ENCODE assay signal across 1 cellular context in the genomic region with DNA sequence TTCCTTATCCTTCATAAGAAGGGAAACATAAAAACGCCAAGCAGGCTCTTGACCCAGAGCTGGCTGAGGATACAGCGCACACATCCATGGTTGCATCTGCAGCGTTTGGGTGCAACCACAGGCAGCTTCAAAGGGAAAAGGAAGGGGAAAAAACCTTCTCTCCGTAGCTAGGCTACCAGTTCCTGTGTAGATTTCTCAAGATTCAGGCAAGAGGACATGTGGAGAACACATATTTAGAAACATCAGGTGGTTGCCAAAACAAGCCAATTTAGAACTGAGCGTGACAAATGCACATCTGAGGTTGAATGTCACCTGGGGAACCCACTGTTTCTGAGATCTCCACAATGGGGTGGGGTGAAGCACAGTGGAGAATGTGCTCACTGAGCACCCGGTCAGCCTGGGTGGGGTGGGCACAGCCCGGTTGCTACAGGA.
A peak's percentile ranks its signal among the peaks of the same experiment; 100 is the strongest.
TF ChIP-seq lines count a peak whose summit lies in the region.

No MANE protein-coding gene starts in this region.

TF ChIP-seq in GM12878, 131 proteins besides CTCF, POLR2A, EP300 and RAD21 (continued from another document):
- TF ChIP-seq, protein P1, sequence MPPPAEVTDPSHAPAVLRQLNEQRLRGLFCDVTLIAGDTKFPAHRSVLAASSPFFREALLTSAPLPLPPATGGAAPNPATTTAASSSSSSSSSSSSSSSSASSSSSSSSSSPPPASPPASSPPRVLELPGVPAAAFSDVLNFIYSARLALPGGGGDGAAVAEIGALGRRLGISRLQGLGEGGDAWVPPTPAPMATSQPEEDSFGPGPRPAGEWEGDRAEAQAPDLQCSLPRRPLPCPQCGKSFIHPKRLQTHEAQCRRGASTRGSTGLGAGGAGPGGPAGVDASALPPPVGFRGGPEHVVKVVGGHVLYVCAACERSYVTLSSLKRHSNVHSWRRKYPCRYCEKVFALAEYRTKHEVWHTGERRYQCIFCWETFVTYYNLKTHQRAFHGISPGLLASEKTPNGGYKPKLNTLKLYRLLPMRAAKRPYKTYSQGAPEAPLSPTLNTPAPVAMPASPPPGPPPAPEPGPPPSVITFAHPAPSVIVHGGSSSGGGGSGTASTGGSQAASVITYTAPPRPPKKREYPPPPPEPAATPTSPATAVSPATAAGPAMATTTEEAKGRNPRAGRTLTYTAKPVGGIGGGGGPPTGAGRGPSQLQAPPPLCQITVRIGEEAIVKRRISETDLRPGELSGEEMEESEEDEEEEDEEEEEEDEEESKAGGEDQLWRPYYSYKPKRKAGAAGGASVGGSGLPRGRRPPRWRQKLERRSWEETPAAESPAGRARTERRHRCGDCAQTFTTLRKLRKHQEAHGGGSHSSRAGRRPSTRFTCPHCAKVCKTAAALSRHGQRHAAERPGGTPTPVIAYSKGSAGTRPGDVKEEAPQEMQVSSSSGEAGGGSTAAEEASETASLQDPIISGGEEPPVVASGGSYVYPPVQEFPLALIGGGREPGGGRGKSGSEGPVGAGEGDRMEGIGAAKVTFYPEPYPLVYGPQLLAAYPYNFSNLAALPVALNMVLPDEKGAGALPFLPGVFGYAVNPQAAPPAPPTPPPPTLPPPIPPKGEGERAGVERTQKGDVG (CRISPR knock-in tag; IDR thresholded peaks at IDR 0.05): no peak
- no peak for TF ChIP-seq SIX5 (IDR thresholded peaks at IDR 0.05; ENCODE audit: low read depth, low read length, severe bottlenecking)
- peak; percentile 34 for TF ChIP-seq RUNX3 (IDR thresholded peaks at IDR 0.05; ENCODE audit: low read length)
- TF ChIP-seq ZNF274 (IDR thresholded peaks at IDR 0.05; ENCODE audit: insufficient read depth, insufficient read length): no peak
- no peak for TF ChIP-seq CUX1 (IDR thresholded peaks at IDR 0.05; ENCODE audit: insufficient replicate concordance, low read depth, low read length)
- TF ChIP-seq KLF5 (IDR thresholded peaks at IDR 0.05; ENCODE audit: partially characterized antibody): no peak
- 0 out of 2 replicates have a peak, but pooled peaks have one; percentile 37 for TF ChIP-seq MEF2A (IDR thresholded peaks at IDR 0.05; ENCODE audit: insufficient read depth, low read depth, low read length)
- TF ChIP-seq NFYA (IDR thresholded peaks at IDR 0.05; ENCODE audit: borderline replicate concordance, low read depth, low read length): no peak
- 0 out of 2 replicates have a peak, but pooled peaks have one; percentile 26 for TF ChIP-seq DPF2 (IDR thresholded peaks at IDR 0.05)
- no peak for TF ChIP-seq MXI1 (IDR thresholded peaks at IDR 0.05; ENCODE audit: low read depth, low read length)
- TF ChIP-seq TBL1XR1 (IDR thresholded peaks at IDR 0.05; ENCODE audit: low read depth, low read length): peak; percentile 17; the same call in 1 of the 2 replicates
- TF ChIP-seq POLR2AphosphoS5 (IDR thresholded peaks at IDR 0.05; ENCODE audit: low read length): no peak
- TF ChIP-seq, protein P2, sequence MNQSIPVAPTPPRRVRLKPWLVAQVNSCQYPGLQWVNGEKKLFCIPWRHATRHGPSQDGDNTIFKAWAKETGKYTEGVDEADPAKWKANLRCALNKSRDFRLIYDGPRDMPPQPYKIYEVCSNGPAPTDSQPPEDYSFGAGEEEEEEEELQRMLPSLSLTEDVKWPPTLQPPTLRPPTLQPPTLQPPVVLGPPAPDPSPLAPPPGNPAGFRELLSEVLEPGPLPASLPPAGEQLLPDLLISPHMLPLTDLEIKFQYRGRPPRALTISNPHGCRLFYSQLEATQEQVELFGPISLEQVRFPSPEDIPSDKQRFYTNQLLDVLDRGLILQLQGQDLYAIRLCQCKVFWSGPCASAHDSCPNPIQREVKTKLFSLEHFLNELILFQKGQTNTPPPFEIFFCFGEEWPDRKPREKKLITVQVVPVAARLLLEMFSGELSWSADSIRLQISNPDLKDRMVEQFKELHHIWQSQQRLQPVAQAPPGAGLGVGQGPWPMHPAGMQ (IDR thresholded peaks at IDR 0.05; ENCODE audit: borderline replicate concordance): no peak
- 0 out of 2 replicates have a peak, but pooled peaks have one; percentile 25 for TF ChIP-seq ATF7 (IDR thresholded peaks at IDR 0.05; ENCODE audit: low read depth)
- TF ChIP-seq CHD2 (IDR thresholded peaks at IDR 0.05; ENCODE audit: borderline replicate concordance, low read depth, low read length): 0 out of 2 replicates have a peak, but pooled peaks have one; percentile 20
- TF ChIP-seq PBX3 (IDR thresholded peaks at IDR 0.05; ENCODE audit: insufficient replicate concordance, low read depth, low read length): no peak
- TF ChIP-seq, protein P3, sequence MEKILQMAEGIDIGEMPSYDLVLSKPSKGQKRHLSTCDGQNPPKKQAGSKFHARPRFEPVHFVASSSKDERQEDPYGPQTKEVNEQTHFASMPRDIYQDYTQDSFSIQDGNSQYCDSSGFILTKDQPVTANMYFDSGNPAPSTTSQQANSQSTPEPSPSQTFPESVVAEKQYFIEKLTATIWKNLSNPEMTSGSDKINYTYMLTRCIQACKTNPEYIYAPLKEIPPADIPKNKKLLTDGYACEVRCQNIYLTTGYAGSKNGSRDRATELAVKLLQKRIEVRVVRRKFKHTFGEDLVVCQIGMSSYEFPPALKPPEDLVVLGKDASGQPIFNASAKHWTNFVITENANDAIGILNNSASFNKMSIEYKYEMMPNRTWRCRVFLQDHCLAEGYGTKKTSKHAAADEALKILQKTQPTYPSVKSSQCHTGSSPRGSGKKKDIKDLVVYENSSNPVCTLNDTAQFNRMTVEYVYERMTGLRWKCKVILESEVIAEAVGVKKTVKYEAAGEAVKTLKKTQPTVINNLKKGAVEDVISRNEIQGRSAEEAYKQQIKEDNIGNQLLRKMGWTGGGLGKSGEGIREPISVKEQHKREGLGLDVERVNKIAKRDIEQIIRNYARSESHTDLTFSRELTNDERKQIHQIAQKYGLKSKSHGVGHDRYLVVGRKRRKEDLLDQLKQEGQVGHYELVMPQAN (conservative IDR thresholded peaks at IDR 0.05): no peak
- TF ChIP-seq ESRRA (IDR thresholded peaks at IDR 0.05; ENCODE audit: low read length): no peak
- no peak for TF ChIP-seq MTA3 (IDR thresholded peaks at IDR 0.05; ENCODE audit: borderline replicate concordance, low read length)
- TF ChIP-seq, protein P4, sequence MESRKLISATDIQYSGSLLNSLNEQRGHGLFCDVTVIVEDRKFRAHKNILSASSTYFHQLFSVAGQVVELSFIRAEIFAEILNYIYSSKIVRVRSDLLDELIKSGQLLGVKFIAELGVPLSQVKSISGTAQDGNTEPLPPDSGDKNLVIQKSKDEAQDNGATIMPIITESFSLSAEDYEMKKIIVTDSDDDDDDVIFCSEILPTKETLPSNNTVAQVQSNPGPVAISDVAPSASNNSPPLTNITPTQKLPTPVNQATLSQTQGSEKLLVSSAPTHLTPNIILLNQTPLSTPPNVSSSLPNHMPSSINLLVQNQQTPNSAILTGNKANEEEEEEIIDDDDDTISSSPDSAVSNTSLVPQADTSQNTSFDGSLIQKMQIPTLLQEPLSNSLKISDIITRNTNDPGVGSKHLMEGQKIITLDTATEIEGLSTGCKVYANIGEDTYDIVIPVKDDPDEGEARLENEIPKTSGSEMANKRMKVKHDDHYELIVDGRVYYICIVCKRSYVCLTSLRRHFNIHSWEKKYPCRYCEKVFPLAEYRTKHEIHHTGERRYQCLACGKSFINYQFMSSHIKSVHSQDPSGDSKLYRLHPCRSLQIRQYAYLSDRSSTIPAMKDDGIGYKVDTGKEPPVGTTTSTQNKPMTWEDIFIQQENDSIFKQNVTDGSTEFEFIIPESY (IDR thresholded peaks at IDR 0.05): no peak
- peak; percentile 75 for TF ChIP-seq MEF2B (IDR thresholded peaks at IDR 0.05; ENCODE audit: partially characterized antibody, poor library complexity, severe bottlenecking)
- TF ChIP-seq RAD51 (IDR thresholded peaks at IDR 0.05): 0 out of 2 replicates have a peak, but pooled peaks have one; percentile 21
- TF ChIP-seq HDAC6 (IDR thresholded peaks at IDR 0.05; ENCODE audit: unreplicated experiment): no peak
- TF ChIP-seq KDM1A (IDR thresholded peaks at IDR 0.05; ENCODE audit: borderline replicate concordance): no peak
